In genomic region chr6:26158581-26159416, GRCh38 we compare ENCODE assay signal across 8 cellular contexts.
A peak's percentile ranks its signal among the peaks of the same experiment; 100 is the strongest.
DNase-seq lines count a peak whose midpoint lies in the region; ATAC-seq and TF ChIP-seq lines count a peak whose summit lies in the region.

No MANE protein-coding gene starts in this region.

- H3K27ac ChIP-seq in C4-2B (peak overlapping the region; percentile 96), ovary (peak overlapping the region; percentile 18 to 98)

- WGBS in ovary, 3 donors = 0 to 1% (median 0%) methylated on average over 22 of the region's 22 CpGs

- TF ChIP-seq CTCF in C4-2B (conservative IDR thresholded peaks at IDR 0.05) (no peak), HFF-Myc (IDR thresholded peaks at IDR 0.05; ENCODE audit: low read depth, low read length, missing control alignments) (no peak), glutamatergic neuron (IDR thresholded peaks at IDR 0.05; ENCODE audit: partially characterized antibody, unreplicated experiment) (no peak), ovary (IDR thresholded peaks at IDR 0.05) (no peak)

- H3K9me3 ChIP-seq in ovary = no peaks in the 10 kb centered on the region

- no peak for TF ChIP-seq POLR2A in ovary (IDR thresholded peaks at IDR 0.05)

- peaks cover 56% of the 10 kb centered on the region for H3K4me1 Mint-ChIP-seq in activated naive CD4-positive, alpha-beta T cell treated with anti-CD3 and anti-CD28 coated beads for 36 hours (ENCODE audit: low read depth)
- peaks cover 12% of the 10 kb centered on the region for H3K4me1 Mint-ChIP-seq in glutamatergic neuron (ENCODE audit: low read depth, unreplicated experiment)

- ATAC-seq in GM18858 (IDR thresholded peaks at IDR 0.05; ENCODE audit: unreplicated experiment) = no peak

- peaks cover 20% of the 10 kb centered on the region for H3K36me3 Mint-ChIP-seq in activated naive CD4-positive, alpha-beta T cell treated with anti-CD3 and anti-CD28 coated beads for 36 hours (ENCODE audit: low read depth)
- H3K36me3 Mint-ChIP-seq in glutamatergic neuron (ENCODE audit: unreplicated experiment) = no peaks in the 10 kb centered on the region

- TF ChIP-seq EP300 in ovary (IDR thresholded peaks at IDR 0.05) = no peak

- H3K4me3 ChIP-seq in HFF-Myc (replicated peaks; ENCODE audit: low read depth, low read length) = peak overlapping the region; percentile 78
- H3K4me3 ChIP-seq in ovary = peak overlapping the region; percentile 69

- DNase-seq in HFF-Myc (ENCODE audit: extremely low read depth, low read depth) (peak; percentile 47), RPMI7951 (ENCODE audit: low read depth) (peak; percentile 65), glutamatergic neuron (peak; percentile 37), ovary (peak; percentile 47 to 73 (median 62)), occipital lobe (lab: John Stamatoyannopoulos, UW) (no peak)
- peak; percentile 72 for DNase-seq in activated naive CD4-positive, alpha-beta T cell treated with anti-CD3 and anti-CD28 coated beads for 36 hours

- H3K9me3 Mint-ChIP-seq in activated naive CD4-positive, alpha-beta T cell treated with anti-CD3 and anti-CD28 coated beads for 36 hours = no peaks in the 10 kb centered on the region
- peaks cover 31% of the 10 kb centered on the region for H3K9me3 Mint-ChIP-seq in glutamatergic neuron (ENCODE audit: unreplicated experiment)

- peak overlapping the region; percentile 97 for H3K27ac Mint-ChIP-seq in activated naive CD4-positive, alpha-beta T cell treated with anti-CD3 and anti-CD28 coated beads for 36 hours
- H3K27ac Mint-ChIP-seq in glutamatergic neuron (ENCODE audit: unreplicated experiment) = peak overlapping the region; percentile 93

- peak overlapping the region; percentile 79 for H3K4me3 Mint-ChIP-seq in activated naive CD4-positive, alpha-beta T cell treated with anti-CD3 and anti-CD28 coated beads for 36 hours
- H3K4me3 Mint-ChIP-seq in glutamatergic neuron (ENCODE audit: unreplicated experiment) = peak overlapping the region; percentile 96

- H3K27me3 ChIP-seq in ovary = no peaks in the 10 kb centered on the region

- no peaks in the 10 kb centered on the region for H3K36me3 ChIP-seq in ovary

- intact Hi-C loops in activated naive CD4-positive, alpha-beta T cell treated with anti-CD3 and anti-CD28 coated beads for 36 hours (cut with micrococcal nuclease) = loop anchor here (1.0 to 2.0 kb wide), 10 partner anchors 13 to 1650 kb away; a partner anchor contains a TSS
- intact Hi-C loops in ovary (cut with DNase I) = loop anchor here in 2 of 4 donors (1.0 to 5.0 kb wide), 3 partner anchors 34 to 101 kb away; a partner anchor contains a TSS

- CTCF ChIA-PET in activated naive CD4-positive, alpha-beta T cell treated with anti-CD3 and anti-CD28 coated beads for 36 hours (lab: Charles Lee) = interaction anchor here (0.7 to 1.5 kb wide), 5 partner anchors 16 to 56 kb away, joined by 3 to 5 read pairs (median 3); a partner anchor contains a TSS

- H3K27me3 Mint-ChIP-seq in activated naive CD4-positive, alpha-beta T cell treated with anti-CD3 and anti-CD28 coated beads for 36 hours (ENCODE audit: low read depth) = peaks cover 13% of the 10 kb centered on the region
- H3K27me3 Mint-ChIP-seq in glutamatergic neuron (ENCODE audit: unreplicated experiment) = peaks cover 23% of the 10 kb centered on the region

- no peaks in the 10 kb centered on the region for H3K4me1 ChIP-seq in ovary (ENCODE audit: insufficient read depth)
